Comparison of ENCODE assay signal across 8 cellular contexts in genomic region chr5:10607023-10607665, GRCh38. TPM values are rescaled to one million over a fixed set of nuclear protein-coding genes. Genes with fewer than 3 reads are reported as not detected.
DNase-seq lines count a peak whose midpoint lies in the region; ATAC-seq and TF ChIP-seq lines count a peak whose summit lies in the region.

No MANE protein-coding gene starts in this region.

- H3K4me1 Mint-ChIP-seq in activated CD4-positive, alpha-beta T cell treated with anti-CD3 and anti-CD28 coated beads for 36 hours, result peaks cover 14% of the 10 kb centered on the region
- H3K4me1 Mint-ChIP-seq in activated CD4-positive, alpha-beta T cell treated with anti-CD3 and anti-CD28 coated beads, Interleukin-2, amount 10 ng/mL, durations not matched to agents 7 days and 5 days, result peaks cover 14% of the 10 kb centered on the region
- H3K4me1 Mint-ChIP-seq in activated T-helper 2 cell treated with anti-CD3 and anti-CD28 coated beads, Interferon-gamma antibody, Interleukin-2, Interleukin-4, amounts not matched to agents 10 μg/mL and 5 μg/mL and 100 μg/mL, durations not matched to agents 14 hours and 24 hours and 36 hours (ENCODE audit: low read depth), result peaks cover 43% of the 10 kb centered on the region

- H3K4me3 ChIP-seq in left lung (peak overlapping the region in 1 of 2 donors; percentile 5), SJCRH30 (no peak overlapping the region)

- DNase-seq in activated CD4-positive, alpha-beta T cell treated with anti-CD3 and anti-CD28 coated beads for 36 hours, result peak; percentile 27
- no peak for DNase-seq in activated CD4-positive, alpha-beta T cell treated with anti-CD3 and anti-CD28 coated beads, Interleukin-2, amount 10 ng/mL, durations not matched to agents 7 days and 5 days
- DNase-seq in NCI-H1436 treated with DMSO at 0.1 percent for 48 hours (lab: John Stamatoyannopoulos, UW) (peak; percentile 74), left lung (no peak), ureter (ENCODE audit: low spot score) (no peak), SJCRH30 (no peak)
- DNase-seq in activated T-helper 2 cell treated with anti-CD3 and anti-CD28 coated beads, Interferon-gamma antibody, Interleukin-2, Interleukin-4, amounts not matched to agents 10 μg/mL and 5 μg/mL and 100 μg/mL, durations not matched to agents 14 hours and 24 hours and 36 hours (ENCODE audit: low spot score), result peak; percentile 30

- ATAC-seq in activated CD4-positive, alpha-beta T cell treated with anti-CD3 and anti-CD28 coated beads for 36 hours, result peak; percentile 77
- ATAC-seq in HG02623 (IDR thresholded peaks at IDR 0.05; ENCODE audit: unreplicated experiment) (peak; percentile 80), left lung (peak; percentile 59)

- H3K27ac ChIP-seq in left lung (peak overlapping the region; percentile 19 to 90), SJCRH30 (no peak overlapping the region)

- no peaks in the 10 kb centered on the region for H3K9me3 ChIP-seq in left lung
- H3K9me3 ChIP-seq in SJCRH30 (replicated peaks), result no peaks in the 10 kb centered on the region

- no peak overlapping the region for H3K27ac Mint-ChIP-seq in activated CD4-positive, alpha-beta T cell treated with anti-CD3 and anti-CD28 coated beads for 36 hours
- no peak overlapping the region for H3K27ac Mint-ChIP-seq in activated CD4-positive, alpha-beta T cell treated with anti-CD3 and anti-CD28 coated beads, Interleukin-2, amount 10 ng/mL, durations not matched to agents 7 days and 5 days
- H3K27ac Mint-ChIP-seq in activated T-helper 2 cell treated with anti-CD3 and anti-CD28 coated beads, Interferon-gamma antibody, Interleukin-2, Interleukin-4, amounts not matched to agents 10 μg/mL and 5 μg/mL and 100 μg/mL, durations not matched to agents 14 hours and 24 hours and 36 hours, result peak overlapping the region; percentile 96

- H3K4me3 Mint-ChIP-seq in activated CD4-positive, alpha-beta T cell treated with anti-CD3 and anti-CD28 coated beads for 36 hours, result no peak overlapping the region
- H3K4me3 Mint-ChIP-seq in activated CD4-positive, alpha-beta T cell treated with anti-CD3 and anti-CD28 coated beads, Interleukin-2, amount 10 ng/mL, durations not matched to agents 7 days and 5 days, result no peak overlapping the region
- peak overlapping the region; percentile 77 for H3K4me3 Mint-ChIP-seq in activated T-helper 2 cell treated with anti-CD3 and anti-CD28 coated beads, Interferon-gamma antibody, Interleukin-2, Interleukin-4, amounts not matched to agents 10 μg/mL and 5 μg/mL and 100 μg/mL, durations not matched to agents 14 hours and 24 hours and 36 hours (ENCODE audit: low read depth)

- TF ChIP-seq CTCF in left lung (IDR thresholded peaks at IDR 0.05), result no peak

- H3K9me3 Mint-ChIP-seq in activated CD4-positive, alpha-beta T cell treated with anti-CD3 and anti-CD28 coated beads for 36 hours (ENCODE audit: low read depth), result no peaks in the 10 kb centered on the region
- H3K9me3 Mint-ChIP-seq in activated CD4-positive, alpha-beta T cell treated with anti-CD3 and anti-CD28 coated beads, Interleukin-2, amount 10 ng/mL, durations not matched to agents 7 days and 5 days, result no peaks in the 10 kb centered on the region
- H3K9me3 Mint-ChIP-seq in activated T-helper 2 cell treated with anti-CD3 and anti-CD28 coated beads, Interferon-gamma antibody, Interleukin-2, Interleukin-4, amounts not matched to agents 10 μg/mL and 5 μg/mL and 100 μg/mL, durations not matched to agents 14 hours and 24 hours and 36 hours, result no peaks in the 10 kb centered on the region

- POLR2A ChIA-PET in activated CD4-positive, alpha-beta T cell treated with anti-CD3 and anti-CD28 coated beads for 36 hours (lab: Charles Lee), result interaction anchor here (0.6 kb wide), 1 partner anchor 159 kb away, joined by 3 read pairs; no protein-coding TSS in a partner anchor
- POLR2A ChIA-PET in activated CD4-positive, alpha-beta T cell treated with anti-CD3 and anti-CD28 coated beads, Interleukin-2, amount 10 ng/mL, durations not matched to agents 7 days and 5 days (lab: Charles Lee), result no interaction called here

- H3K27me3 Mint-ChIP-seq in activated CD4-positive, alpha-beta T cell treated with anti-CD3 and anti-CD28 coated beads for 36 hours, result peaks cover 11% of the 10 kb centered on the region
- no peaks in the 10 kb centered on the region for H3K27me3 Mint-ChIP-seq in activated CD4-positive, alpha-beta T cell treated with anti-CD3 and anti-CD28 coated beads, Interleukin-2, amount 10 ng/mL, durations not matched to agents 7 days and 5 days
- no peaks in the 10 kb centered on the region for H3K27me3 Mint-ChIP-seq in activated T-helper 2 cell treated with anti-CD3 and anti-CD28 coated beads, Interferon-gamma antibody, Interleukin-2, Interleukin-4, amounts not matched to agents 10 μg/mL and 5 μg/mL and 100 μg/mL, durations not matched to agents 14 hours and 24 hours and 36 hours (ENCODE audit: low read depth)

- H3K27me3 ChIP-seq in left lung (no peaks in the 10 kb centered on the region), SJCRH30 (no peaks in the 10 kb centered on the region)

- CTCF ChIA-PET in activated CD4-positive, alpha-beta T cell treated with anti-CD3 and anti-CD28 coated beads for 36 hours (lab: Charles Lee), result interaction anchor here (0.6 to 2.1 kb wide), 7 partner anchors 10 to 155 kb away, joined by 3 to 7 read pairs (median 4); no protein-coding TSS in a partner anchor
- CTCF ChIA-PET in activated CD4-positive, alpha-beta T cell treated with anti-CD3 and anti-CD28 coated beads, Interleukin-2, amount 10 ng/mL, durations not matched to agents 7 days and 5 days (lab: Charles Lee), result interaction anchor here (0.7 to 4.1 kb wide), 4 partner anchors 20 to 41 kb away, joined by 3 to 15 read pairs (median 4); no protein-coding TSS in a partner anchor

- intact Hi-C loops in activated CD4-positive, alpha-beta T cell treated with anti-CD3 and anti-CD28 coated beads for 36 hours (cut with DNase I, micrococcal nuclease), result no loop called here
- intact Hi-C loops in activated T-helper 2 cell treated with anti-CD3 and anti-CD28 coated beads, Interferon-gamma antibody, Interleukin-2, Interleukin-4, amounts not matched to agents 10 μg/mL and 5 μg/mL and 100 μg/mL, durations not matched to agents 14 hours and 24 hours and 36 hours (cut with micrococcal nuclease), result loop anchor here (1.0 kb wide), 4 partner anchors 11 to 43 kb away; partner anchors contain the start of gene ANKRD33B
- intact Hi-C loops in left lung (cut with DNase I), result no loop called here

- H3K36me3 Mint-ChIP-seq in activated CD4-positive, alpha-beta T cell treated with anti-CD3 and anti-CD28 coated beads for 36 hours (ENCODE audit: low read depth), result no peaks in the 10 kb centered on the region
- H3K36me3 Mint-ChIP-seq in activated CD4-positive, alpha-beta T cell treated with anti-CD3 and anti-CD28 coated beads, Interleukin-2, amount 10 ng/mL, durations not matched to agents 7 days and 5 days (ENCODE audit: low read depth), result no peaks in the 10 kb centered on the region
- peaks cover 12% of the 10 kb centered on the region for H3K36me3 Mint-ChIP-seq in activated T-helper 2 cell treated with anti-CD3 and anti-CD28 coated beads, Interferon-gamma antibody, Interleukin-2, Interleukin-4, amounts not matched to agents 10 μg/mL and 5 μg/mL and 100 μg/mL, durations not matched to agents 14 hours and 24 hours and 36 hours (ENCODE audit: low read depth)

- peaks cover 0 to 21% of the 10 kb centered on the region in 2 donors for H3K4me1 ChIP-seq in left lung
- H3K4me1 ChIP-seq in SJCRH30, result no peaks in the 10 kb centered on the region

- H3K36me3 ChIP-seq in left lung (no peaks in the 10 kb centered on the region), SJCRH30 (no peaks in the 10 kb centered on the region)

RNA-seq across cellular contexts. Expression of gene ANKRD33B, which starts 43.3 kb away (rescaled TPM):
- total RNA-seq in activated CD4-positive, alpha-beta T cell treated with anti-CD3 and anti-CD28 coated beads for 36 hours, result 1 to 10 TPM; 4.6 to 4.9 TPM
- 1 to 10 TPM; 3.2 to 3.7 TPM for total RNA-seq in activated CD4-positive, alpha-beta T cell treated with anti-CD3 and anti-CD28 coated beads, Interleukin-2, amount 10 ng/mL, durations not matched to agents 7 days and 5 days
- 31.1 and 31.5 TPM in 2 replicates for total RNA-seq in activated T-helper 2 cell treated with anti-CD3 and anti-CD28 coated beads, Interferon-gamma antibody, Interleukin-2, Interleukin-4, amounts not matched to agents 10 μg/mL and 5 μg/mL and 100 μg/mL, durations not matched to agents 14 hours and 24 hours and 36 hours
- total RNA-seq in left lung (1 to 10 TPM; 1.8 to 6.3 TPM), ureter (3.3 TPM)
- 3.5 and 4.0 TPM in 2 replicates for total RNA-seq in SJCRH30 (2014; rRNA removed; shearing (Covaris generic))

Comparison
In these comparisons a context has a peak if more than half of its experiments do, and no peak if none do; other contexts are left out.
1. DNase-seq: peak in activated CD4-positive, alpha-beta T cell treated with anti-CD3 and anti-CD28 coated beads for 36 hours (single experiment), NCI-H1436 treated with DMSO at 0.1 percent for 48 hours (single experiment) and activated T-helper 2 cell treated with anti-CD3 and anti-CD28 coated beads, Interferon-gamma antibody, Interleukin-2, Interleukin-4, amounts not matched to agents 10 μg/mL and 5 μg/mL and 100 μg/mL, durations not matched to agents 14 hours and 24 hours and 36 hours (single experiment); none in activated CD4-positive, alpha-beta T cell treated with anti-CD3 and anti-CD28 coated beads, Interleukin-2, amount 10 ng/mL, durations not matched to agents 7 days and 5 days (single experiment), left lung (0 of 2), ureter (single experiment) and SJCRH30 (0 of 2).
2. Peak in every context shown above with its lines, with median percentiles within 50 percentile points of each other: ATAC-seq.